ENCODE assay signal across 22 cellular contexts in the genomic region with DNA sequence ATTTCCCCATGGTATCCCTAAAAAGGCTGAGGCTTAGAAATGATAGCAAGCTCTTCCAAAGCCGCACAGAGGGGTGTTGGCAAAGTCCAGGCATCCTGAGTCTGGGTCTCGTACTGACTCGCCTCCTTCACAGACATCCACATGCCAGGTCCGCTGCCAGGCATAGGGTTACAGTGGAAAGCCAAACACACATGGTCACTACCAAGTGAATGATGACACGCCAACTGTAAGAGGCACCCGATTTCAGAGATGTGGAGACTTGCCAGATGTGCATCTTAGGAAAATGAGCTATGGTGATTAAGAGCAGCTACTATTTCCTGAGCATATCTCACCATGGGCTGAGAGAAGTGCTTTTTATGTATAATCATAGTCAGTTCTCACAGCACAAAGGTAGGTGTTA.
A peak's percentile ranks its signal among the peaks of the same experiment; 100 is the strongest.
DNase-seq lines count a peak whose midpoint lies in the region; ATAC-seq, FAIRE-seq and TF ChIP-seq lines count a peak whose summit lies in the region.
"Had no signal": no experiment of that assay in that cellular context is flagged by ENCODE, and none has a peak within 500 bp of the region (broad histone marks: within the 10 kb centered on the region; RNA-seq: fewer than 3 reads in every experiment).

No MANE protein-coding gene starts in this region.

- no peak for TF ChIP-seq POLR2A in spleen (IDR thresholded peaks at IDR 0.05)

- no peaks in the 10 kb centered on the region for H3K36me3 Mint-ChIP-seq in astrocyte (ENCODE audit: low read depth, unreplicated experiment)
- H3K36me3 Mint-ChIP-seq: IgD-negative memory B cell had no signal

- H3F3A ChIP-seq in GM23248 (ENCODE audit: insufficient read depth) = no peaks in the 10 kb centered on the region

- H3K4me2 ChIP-seq in GM23248 (ENCODE audit: unreplicated experiment) (no peak overlapping the region), astrocyte (ENCODE audit: low read length) (no peak overlapping the region), Karpas-422 (ENCODE audit: low read depth, low read length, poor library complexity, severe bottlenecking) (no peak overlapping the region)
- H3K4me2 ChIP-seq: KMS-11, SK-N-SH had no signal

- H4K20me1 ChIP-seq in GM23248 (ENCODE audit: insufficient read depth) (no peaks in the 10 kb centered on the region), astrocyte (ENCODE audit: insufficient read depth, low read length) (no peaks in the 10 kb centered on the region), Karpas-422 (ENCODE audit: insufficient read depth, low read depth, low read length) (no peaks in the 10 kb centered on the region)

- peaks cover 5% of the 10 kb centered on the region for H3K4me1 Mint-ChIP-seq in astrocyte (ENCODE audit: low read depth, unreplicated experiment)
- H3K4me1 Mint-ChIP-seq: IgD-negative memory B cell had no signal

- H2AFZ ChIP-seq in GM23248 = no peak overlapping the region
- no peak overlapping the region for H2AFZ ChIP-seq in astrocyte (ENCODE audit: low read depth, low read length)
- H2AFZ ChIP-seq in Karpas-422 (ENCODE audit: low read length) = no peak overlapping the region

- H3K36me3 ChIP-seq in GM23248 (ENCODE audit: low read depth) (no peaks in the 10 kb centered on the region), astrocyte (ENCODE audit: insufficient read depth, low read length) (no peaks in the 10 kb centered on the region), spleen (no peaks in the 10 kb centered on the region), Karpas-422 (ENCODE audit: insufficient read depth, low read length) (no peaks in the 10 kb centered on the region)
- H3K36me3 ChIP-seq: HAP-1 had no signal

- H3K9ac ChIP-seq in GM23248 = no peak overlapping the region
- H3K9ac ChIP-seq in astrocyte (ENCODE audit: low read length) = no peak overlapping the region
- H3K9ac ChIP-seq in Karpas-422 (ENCODE audit: low read length) = no peak overlapping the region
- H3K9ac ChIP-seq: KMS-11, SK-N-SH had no signal

- WGBS in GM23248 (ENCODE audit: low coverage in 1 of 2, low lambda C conversion rate in 2 of 2, missing lambda C conversion rate in 2 of 2), 2 experiments = 61 to 72% methylated on average over 6 of the region's 6 CpGs
- 84 to 88% (median 87%) methylated on average over 6 of the region's 6 CpGs for WGBS in spleen, 5 donors

- H3K27ac ChIP-seq in GM23248 (no peak overlapping the region), astrocyte (ENCODE audit: low read depth, low read length) (no peak overlapping the region), spleen (no peak overlapping the region), Karpas-422 (ENCODE audit: low read length) (no peak overlapping the region)
- H3K27ac ChIP-seq: KMS-11 had no signal

- TF ChIP-seq CTCF in astrocyte (IDR thresholded peaks at IDR 0.05; ENCODE audit: insufficient read depth, low read depth, low read length) = no peak
- no peak for TF ChIP-seq CTCF in spleen (IDR thresholded peaks at IDR 0.05 in 8 of 11, conservative IDR thresholded peaks at IDR 0.05 in 3 of 11)

- peaks cover 7% of the 10 kb centered on the region for H3K27me3 Mint-ChIP-seq in astrocyte (ENCODE audit: low read depth, unreplicated experiment)
- H3K27me3 Mint-ChIP-seq: IgD-negative memory B cell had no signal

- H3K4me1 ChIP-seq in GM23248 (ENCODE audit: insufficient read depth) (peaks cover 14% of the 10 kb centered on the region), astrocyte (ENCODE audit: insufficient read depth, low read length) (peaks cover 4% of the 10 kb centered on the region), spleen (no peaks in the 10 kb centered on the region), Karpas-422 (ENCODE audit: low read length) (peaks cover 3% of the 10 kb centered on the region; the same call in 1 of the 2 replicates)
- H3K4me1 ChIP-seq: HAP-1 had no signal

- H3K27me3 ChIP-seq in GM23248 (replicated peaks; ENCODE audit: insufficient read depth) (no peaks in the 10 kb centered on the region; the same call in none of the 2 replicates), astrocyte (ENCODE audit: insufficient read depth, low read length) (peaks cover 4% of the 10 kb centered on the region), spleen (replicated peaks in 1 of 7) (peaks cover 0 to 2% (median 0%) of the 10 kb centered on the region in 7 donors), Karpas-422 (ENCODE audit: low read length) (no peaks in the 10 kb centered on the region)

- H3K4me3 ChIP-seq in GM23248 (no peak overlapping the region), astrocyte (ENCODE audit: insufficient read depth, low read depth, low read length) (no peak overlapping the region), spleen (no peak overlapping the region), Karpas-422 (ENCODE audit: low read length) (no peak overlapping the region)
- H3K4me3 ChIP-seq: GM12878, HAP-1 had no signal

- no peak for ATAC-seq in GM21360 (IDR thresholded peaks at IDR 0.05; ENCODE audit: unreplicated experiment)
- ATAC-seq: GM12878 had no signal

- H3K4me3 Mint-ChIP-seq in astrocyte (ENCODE audit: unreplicated experiment) = no peak overlapping the region
- H3K4me3 Mint-ChIP-seq: IgD-negative memory B cell; T-helper 1 cell treated with Interleukin-12 subunit alpha and Interleukin-12 subunit beta and Interleukin-4 antibody, amounts not matched to agents 30 μg/mL and 1 μg/mL, for 36 hours had no signal

- no peaks in the 10 kb centered on the region for H3K9me3 Mint-ChIP-seq in astrocyte (ENCODE audit: unreplicated experiment)
- H3K9me3 Mint-ChIP-seq: T-helper 1 cell treated with Interleukin-12 subunit alpha and Interleukin-12 subunit beta and Interleukin-4 antibody, amounts not matched to agents 30 μg/mL and 1 μg/mL, for 36 hours had no signal

- in situ Hi-C loops in GM23248 (cut with MboI) = no loop called here

- H3K27ac Mint-ChIP-seq in astrocyte (ENCODE audit: unreplicated experiment) = no peak overlapping the region
- H3K27ac Mint-ChIP-seq: IgD-negative memory B cell; T-helper 1 cell treated with Interleukin-12 subunit alpha and Interleukin-12 subunit beta and Interleukin-4 antibody, amounts not matched to agents 30 μg/mL and 1 μg/mL, for 36 hours had no signal

- no peaks in the 10 kb centered on the region for H3K79me2 ChIP-seq in GM23248 (ENCODE audit: insufficient read depth)
- no peaks in the 10 kb centered on the region for H3K79me2 ChIP-seq in astrocyte (ENCODE audit: insufficient read depth, low read length)
- H3K79me2 ChIP-seq in Karpas-422 (ENCODE audit: low read length) = no peaks in the 10 kb centered on the region

- DNase-seq in AG20443 (ENCODE audit: low spot score) (peak; percentile 27), GM23248 (peak; percentile 67), astrocyte (ENCODE audit: low read depth) (peak; percentile 57), urothelium cell line (ENCODE audit: low spot score) (no peak), spleen (no peak), Karpas-422 (no peak)
- DNase-seq: DMS53, GOT3, NCI-H1694 treated with DMSO at 0.1 percent for 48 hours, NCI-H2081, NCI-H345, NCI-H510A treated with DMSO at 0.1 percent for 48 hours, SK-N-SH, SW 1271 had no signal

- no peaks in the 10 kb centered on the region for H3K9me2 ChIP-seq in GM23248 (ENCODE audit: insufficient read depth)
- no peaks in the 10 kb centered on the region for H3K9me2 ChIP-seq in Karpas-422 (replicated peaks; ENCODE audit: insufficient read depth, low read length)
- H3K9me2 ChIP-seq: SK-N-SH had no signal

- intact Hi-C loops in spleen (cut with DNase I; ENCODE audit: low total_unique reads) = no loop called here

- no peak for FAIRE-seq in astrocyte (lab: Jason Lieb, UNC)
- peak; percentile 96 for FAIRE-seq in urothelium cell line (lab: Jason Lieb, UNC)
- FAIRE-seq: G401.6, GM12878, RCC 7860 had no signal

- no peaks in the 10 kb centered on the region for H3K9me3 ChIP-seq in GM23248 (ENCODE audit: low read depth)
- no peaks in the 10 kb centered on the region for H3K9me3 ChIP-seq in astrocyte (ENCODE audit: insufficient read depth, low read depth, low read length)
- no peaks in the 10 kb centered on the region for H3K9me3 ChIP-seq in spleen
- no peaks in the 10 kb centered on the region for H3K9me3 ChIP-seq in Karpas-422 (ENCODE audit: low read length)
- H3K9me3 ChIP-seq: HAP-1, SK-N-SH had no signal

Comparison
In these comparisons a context has a peak if more than half of its experiments do, and no peak if none do; other contexts are left out.
1. DNase-seq: peak in AG20443 (single experiment), GM23248 (single experiment) and astrocyte (single experiment); none in urothelium cell line (single experiment), spleen (single experiment) and Karpas-422 (single experiment).